Comparison of ENCODE assay signal across 12 cellular contexts in genomic region chr7:135334830-135335543, GRCh38.
DNase-seq lines count a peak whose midpoint lies in the region; ATAC-seq and TF ChIP-seq lines count a peak whose summit lies in the region.
"Had no signal": no experiment of that assay in that cellular context is flagged by ENCODE, and none has a peak within 500 bp of the region (broad histone marks: within the 10 kb centered on the region; RNA-seq: fewer than 3 reads in every experiment).

No MANE protein-coding gene starts in this region.

- no peaks in the 10 kb centered on the region for H3F3A ChIP-seq in neural progenitor cell (ENCODE audit: low read depth)

- peaks cover 5% of the 10 kb centered on the region for H3K4me1 Mint-ChIP-seq in neural progenitor cell
- H3K4me1 Mint-ChIP-seq: CD4-positive, CD25-positive, alpha-beta regulatory T cell had no signal

- intact Hi-C loops in left colon (cut with DNase I, micrococcal nuclease) = no loop called here

- no peak overlapping the region for H3K4me2 ChIP-seq in neural progenitor cell
- H3K4me2 ChIP-seq: hepatocyte had no signal

- no peak overlapping the region for H3K4me3 Mint-ChIP-seq in neural progenitor cell
- H3K4me3 Mint-ChIP-seq: CD4-positive, CD25-positive, alpha-beta regulatory T cell had no signal

- H3K9me3 ChIP-seq in neural progenitor cell (ENCODE audit: low read depth) = no peaks in the 10 kb centered on the region
- H3K9me3 ChIP-seq: prostate gland, testis had no signal

- DNase-seq in DMS79 treated with DMSO at 0.1 percent for 48 hours (lab: John Stamatoyannopoulos, UW) = peak; percentile 91
- DNase-seq in NCI-H1105 treated with DMSO at 0.1 percent for 48 hours (lab: John Stamatoyannopoulos, UW) = peak; percentile 21
- peak; percentile 75 for DNase-seq in RPMI8226
- no peak for DNase-seq in left colon
- no peak for DNase-seq in neural progenitor cell (ENCODE audit: low spot score)
- DNase-seq: cortex of kidney had no signal

- H3K27me3 Mint-ChIP-seq in neural progenitor cell (ENCODE audit: insufficient read depth, low read depth) = peaks cover 3% of the 10 kb centered on the region
- H3K27me3 Mint-ChIP-seq: CD4-positive, CD25-positive, alpha-beta regulatory T cell had no signal

- H3K36me3 ChIP-seq in neural progenitor cell = no peaks in the 10 kb centered on the region
- H3K36me3 ChIP-seq: prostate gland had no signal

- no peak overlapping the region for H3K27ac Mint-ChIP-seq in neural progenitor cell
- H3K27ac Mint-ChIP-seq: CD4-positive, CD25-positive, alpha-beta regulatory T cell had no signal

- H3K27me3 ChIP-seq in neural progenitor cell = no peaks in the 10 kb centered on the region
- H3K27me3 ChIP-seq: hepatocyte, testis had no signal

- H3K36me3 Mint-ChIP-seq in neural progenitor cell = no peaks in the 10 kb centered on the region
- H3K36me3 Mint-ChIP-seq: CD4-positive, CD25-positive, alpha-beta regulatory T cell had no signal

- H4K20me1 ChIP-seq in neural progenitor cell (ENCODE audit: low read depth) = peaks cover 7% of the 10 kb centered on the region

- TF ChIP-seq CTCF in neural progenitor cell (IDR thresholded peaks at IDR 0.05) = no peak

- H3K9ac ChIP-seq in neural progenitor cell = no peak overlapping the region

- no peaks in the 10 kb centered on the region for H3K4me1 ChIP-seq in neural progenitor cell
- H3K4me1 ChIP-seq: prostate gland, testis had no signal

- H3K4me3 ChIP-seq in neural progenitor cell = no peak overlapping the region
- H3K4me3 ChIP-seq: hepatocyte, prostate gland, testis had no signal

- peak; percentile 29 for ATAC-seq in left colon
- no peak for ATAC-seq in HG02981 (IDR thresholded peaks at IDR 0.05; ENCODE audit: unreplicated experiment)
- ATAC-seq in GM21526 (IDR thresholded peaks at IDR 0.05; ENCODE audit: low FRiP score, unreplicated experiment) = no peak

- no peaks in the 10 kb centered on the region for H3K79me2 ChIP-seq in neural progenitor cell (ENCODE audit: low read depth)
- H3K79me2 ChIP-seq: hepatocyte had no signal

- no peak overlapping the region for H3K27ac ChIP-seq in neural progenitor cell
- H3K27ac ChIP-seq: hepatocyte, prostate gland, testis had no signal

- peaks cover 5% of the 10 kb centered on the region for H3K9me3 Mint-ChIP-seq in neural progenitor cell

- H2AFZ ChIP-seq in neural progenitor cell (replicated peaks) = no peak overlapping the region
- H2AFZ ChIP-seq: hepatocyte had no signal

Comparison
In these comparisons a context has a peak if more than half of its experiments do, and no peak if none do; other contexts are left out.
1. DNase-seq: peak in DMS79 treated with DMSO at 0.1 percent for 48 hours (single experiment), NCI-H1105 treated with DMSO at 0.1 percent for 48 hours (single experiment) and RPMI8226 (single experiment); none in left colon (0 of 2) and neural progenitor cell (single experiment).